9 cellular contexts compared by ENCODE assay signal in genomic region chr22:19494676-19495173, GRCh38. TPM values are rescaled to one million over a fixed set of nuclear protein-coding genes. Genes with fewer than 3 reads are reported as not detected.
"Had no signal": no experiment of that assay in that cellular context is flagged by ENCODE, and none has a peak within 500 bp of the region (broad histone marks: within the 10 kb centered on the region; RNA-seq: fewer than 3 reads in every experiment).

No MANE protein-coding gene starts in this region.

- H3K9me3 Mint-ChIP-seq: IgD-negative memory B cell had no signal

- DNase-seq: IMR-90, KBM-7, KG1 had no signal

- FAIRE-seq: HepG2, HTR-8/SVneo had no signal

- H3K27ac Mint-ChIP-seq: IgD-negative memory B cell had no signal

- ATAC-seq: HepG2 had no signal

- H3K27ac ChIP-seq: HL-60 had no signal

- H3K4me3 Mint-ChIP-seq: IgD-negative memory B cell had no signal

- H3K36me3 Mint-ChIP-seq: IgD-negative memory B cell had no signal

- H3K27me3 Mint-ChIP-seq: IgD-negative memory B cell had no signal

RNA-seq across cellular contexts. Expression of gene CLDN5, which starts 29.5 kb away (rescaled TPM):
- total RNA-seq: HepG2, HT-29, HT1080 had no signal
- polyA plus RNA-seq: HepG2 had no signal
